In the genomic region with DNA sequence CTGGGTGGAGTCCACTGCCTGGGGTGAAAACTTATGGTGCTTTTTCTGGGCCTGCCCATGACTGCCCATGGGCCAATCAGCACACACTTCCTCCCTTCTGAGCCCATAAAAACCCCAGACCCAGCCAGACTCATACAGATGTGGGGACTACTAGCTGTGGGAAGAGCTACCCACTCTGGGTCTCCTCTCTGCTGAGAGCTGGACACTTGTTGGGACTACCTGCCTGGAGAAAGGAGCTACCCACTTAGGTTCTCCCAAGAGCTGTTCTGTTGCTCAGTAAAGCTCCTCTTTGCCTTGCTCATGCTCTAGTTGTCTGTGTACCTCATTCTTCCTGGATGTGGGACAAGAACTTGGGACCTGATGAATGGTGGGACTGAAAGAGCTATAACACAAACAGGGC, we compare ENCODE assay signal across 15 cellular contexts.
DNase-seq lines count a peak whose midpoint lies in the region; ATAC-seq, FAIRE-seq and TF ChIP-seq lines count a peak whose summit lies in the region.
"Had no signal": no experiment of that assay in that cellular context is flagged by ENCODE, and none has a peak within 500 bp of the region (broad histone marks: within the 10 kb centered on the region; RNA-seq: fewer than 3 reads in every experiment).

No MANE protein-coding gene starts in this region.

- no peak overlapping the region for H3K4me3 Mint-ChIP-seq in stimulated activated naive CD8-positive, alpha-beta T cell treated with anti-CD3 and anti-CD28 coated beads, Interleukin-15, amount 100 ng/mL, for 72 hours
- H3K4me3 Mint-ChIP-seq: B cell; CD4-positive, alpha-beta T cell; H9; HFFc6 had no signal

- no peak for FAIRE-seq in GM12892 (lab: Jason Lieb, UNC)
- FAIRE-seq: A204.1, GM18507 had no signal

- peaks cover 5 to 9% of the 10 kb centered on the region in 2 donors for H3K9me3 Mint-ChIP-seq in stimulated activated naive CD8-positive, alpha-beta T cell treated with anti-CD3 and anti-CD28 coated beads, Interleukin-15, amount 100 ng/mL, for 72 hours
- H3K9me3 Mint-ChIP-seq: CD4-positive, alpha-beta T cell had no signal

- no peak overlapping the region for H3K4me3 ChIP-seq in NB4 (ENCODE audit: low read depth, low read length)
- H3K4me3 ChIP-seq: GM23248 had no signal

- no peak for TF ChIP-seq CTCF in NB4 (IDR thresholded peaks at IDR 0.05; ENCODE audit: low read depth, low read length)

- H3K27me3 Mint-ChIP-seq in stimulated activated naive CD8-positive, alpha-beta T cell treated with anti-CD3 and anti-CD28 coated beads, Interleukin-15, amount 100 ng/mL, for 72 hours: peaks cover 9% of the 10 kb centered on the region
- H3K27me3 Mint-ChIP-seq: B cell; CD4-positive, alpha-beta T cell had no signal

- no peaks in the 10 kb centered on the region for H3K4me1 Mint-ChIP-seq in stimulated activated naive CD8-positive, alpha-beta T cell treated with anti-CD3 and anti-CD28 coated beads, Interleukin-15, amount 100 ng/mL, for 72 hours
- H3K4me1 Mint-ChIP-seq: B cell had no signal

- no peak for DNase-seq in stimulated activated naive CD8-positive, alpha-beta T cell treated with anti-CD3 and anti-CD28 coated beads, Interleukin-15, amount 100 ng/mL, for 72 hours
- no peak for DNase-seq in stimulated activated naive CD8-positive, alpha-beta T cell treated with anti-CD3 and anti-CD28 coated beads, Interleukin-15, Interleukin-2, amounts not matched to agents 100 U/mL and 50 U/mL, for 24 hours
- DNase-seq in NB4 (ENCODE audit: low read depth): peak; percentile 4
- peak; percentile 5 to 35 for DNase-seq in erythroblast (lab: John Stamatoyannopoulos, UW)
- DNase-seq in stimulated activated CD4-positive, alpha-beta T cell treated with anti-CD3 and anti-CD28 coated beads, Interleukin-1b, Interleukin-23, amount 100 ng/mL, for 48 hours: no peak
- no peak for DNase-seq in GM12892 (ENCODE audit: insufficient read length)
- DNase-seq: C1 segment of cervical spinal cord; CD4-positive, alpha-beta T cell; GM23248; H9; HFFc6 had no signal

- TF ChIP-seq POLR2A in NB4 (IDR thresholded peaks at IDR 0.05; ENCODE audit: extremely low read depth, insufficient read length) (no peak), erythroblast (IDR thresholded peaks at IDR 0.05; ENCODE audit: low read length) (no peak), GM12892 (IDR thresholded peaks at IDR 0.05; ENCODE audit: low read depth, low read length) (no peak)

- peak; percentile 20 for ATAC-seq in stimulated activated naive CD8-positive, alpha-beta T cell treated with anti-CD3 and anti-CD28 coated beads, Interleukin-15, amount 100 ng/mL, for 72 hours
- no peak for ATAC-seq in stimulated activated naive CD8-positive, alpha-beta T cell treated with anti-CD3 and anti-CD28 coated beads, Interleukin-15, Interleukin-2, amounts not matched to agents 100 U/mL and 50 U/mL, for 24 hours
- no peak for ATAC-seq in HG03460 (IDR thresholded peaks at IDR 0.05; ENCODE audit: unreplicated experiment)

- H3K27ac Mint-ChIP-seq in stimulated activated naive CD8-positive, alpha-beta T cell treated with anti-CD3 and anti-CD28 coated beads, Interleukin-15, amount 100 ng/mL, for 72 hours: no peak overlapping the region
- H3K27ac Mint-ChIP-seq: B cell; CD4-positive, alpha-beta T cell; H9; HFFc6 had no signal

Comparison
In these comparisons a context has a peak if more than half of its experiments do, and no peak if none do; other contexts are left out.
1. DNase-seq: peak in NB4 (single experiment) and erythroblast (2 of 2); none in stimulated activated naive CD8-positive, alpha-beta T cell treated with anti-CD3 and anti-CD28 coated beads, Interleukin-15, amount 100 ng/mL, for 72 hours (0 of 2), stimulated activated naive CD8-positive, alpha-beta T cell treated with anti-CD3 and anti-CD28 coated beads, Interleukin-15, Interleukin-2, amounts not matched to agents 100 U/mL and 50 U/mL, for 24 hours (single experiment), stimulated activated CD4-positive, alpha-beta T cell treated with anti-CD3 and anti-CD28 coated beads, Interleukin-1b, Interleukin-23, amount 100 ng/mL, for 48 hours (single experiment) and GM12892 (single experiment).